8 cellular contexts compared by ENCODE assay signal in the genomic region with DNA sequence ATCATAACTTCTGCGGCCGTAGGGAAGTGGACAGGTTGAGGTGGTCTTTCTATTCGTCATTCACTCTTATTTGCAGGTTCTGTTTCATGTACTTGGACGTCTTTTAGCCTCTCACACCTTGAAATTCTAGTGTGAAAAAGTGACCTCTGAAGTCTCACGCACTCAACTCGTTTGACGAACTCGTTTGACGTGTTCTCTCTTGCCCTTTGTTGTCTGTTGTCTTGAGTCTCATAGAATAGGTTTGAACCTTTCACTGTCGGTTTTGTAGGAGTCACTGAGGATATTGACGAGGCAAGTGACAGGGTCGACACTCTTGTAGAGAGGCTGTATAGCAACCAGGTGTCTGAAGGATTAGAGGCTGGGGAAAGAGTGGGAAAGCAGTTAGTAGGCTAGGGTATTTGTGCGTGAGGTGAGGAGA. TPM values are rescaled to one million over a fixed set of nuclear protein-coding genes. Genes with fewer than 3 reads are reported as not detected.
DNase-seq lines count a peak whose midpoint lies in the region; ATAC-seq and TF ChIP-seq lines count a peak whose summit lies in the region.

No MANE protein-coding gene starts in this region.

- H3K4me1 ChIP-seq in OCI-LY3 (ENCODE audit: low read length) (peaks cover 15% of the 10 kb centered on the region), testis (peaks cover 10% of the 10 kb centered on the region)

- H3K9ac ChIP-seq in OCI-LY3 (ENCODE audit: low read length), result peak overlapping the region; percentile 91

- H3K27me3 Mint-ChIP-seq in brain, result peaks cover 7% of the 10 kb centered on the region

- peaks cover 25% of the 10 kb centered on the region for H3K36me3 Mint-ChIP-seq in brain

- TF ChIP-seq CTCF in AG10803 (conservative IDR thresholded peaks at IDR 0.05; ENCODE audit: low read length) (no peak), GM20000 (IDR thresholded peaks at IDR 0.05; ENCODE audit: extremely low read depth, missing control alignments) (no peak), OCI-LY3 (IDR thresholded peaks at IDR 0.05; ENCODE audit: low read depth, low read length) (no peak), brain (conservative IDR thresholded peaks at IDR 0.05) (no peak), testis (IDR thresholded peaks at IDR 0.05) (no peak)

- DNase-seq in AG10803 (ENCODE audit: low read depth), result peak; percentile 34
- DNase-seq in GM20000 (ENCODE audit: low spot score), result peak; percentile 15
- DNase-seq in left kidney (ENCODE audit: low read depth, low spot score), result peak; percentile 70
- DNase-seq in testis, result no peak

- H3K4me3 ChIP-seq in AG10803 (ENCODE audit: low read length), result peak overlapping the region; percentile 79
- peak overlapping the region; percentile 87 for H3K4me3 ChIP-seq in OCI-LY3 (ENCODE audit: low read length)
- peak overlapping the region; percentile 89 to 92 for H3K4me3 ChIP-seq in testis

- H3K4me1 Mint-ChIP-seq in brain, result peaks cover 50% of the 10 kb centered on the region

- ATAC-seq in GM21360 (IDR thresholded peaks at IDR 0.05; ENCODE audit: unreplicated experiment), result no peak
- ATAC-seq in HG03280 (IDR thresholded peaks at IDR 0.05; ENCODE audit: unreplicated experiment), result no peak

- peaks cover 51% of the 10 kb centered on the region for H3K79me2 ChIP-seq in OCI-LY3 (ENCODE audit: low read length)

- no peaks in the 10 kb centered on the region for H3K27me3 ChIP-seq in OCI-LY3 (ENCODE audit: low read depth, low read length)
- no peaks in the 10 kb centered on the region for H3K27me3 ChIP-seq in testis

- H3K9me3 ChIP-seq in OCI-LY3 (ENCODE audit: insufficient read depth, low read length) (no peaks in the 10 kb centered on the region), testis (no peaks in the 10 kb centered on the region)

- H3K27ac Mint-ChIP-seq in brain, result peak overlapping the region; percentile 91 to 98 (median 94)

- H4K20me1 ChIP-seq in OCI-LY3 (ENCODE audit: insufficient read depth, low read length), result peaks cover 26% of the 10 kb centered on the region

- peaks cover 10% of the 10 kb centered on the region for H3K36me3 ChIP-seq in OCI-LY3 (replicated peaks; ENCODE audit: low read depth, low read length)
- no peaks in the 10 kb centered on the region for H3K36me3 ChIP-seq in testis (ENCODE audit: low read depth, missing control alignments)

- WGBS in testis, 2 donors, result 6 to 9% methylated on average over 13 of the region's 13 CpGs

- H2AFZ ChIP-seq in OCI-LY3 (ENCODE audit: low read depth, low read length), result peak overlapping the region; percentile 86

- peak overlapping the region; percentile 98 for H3K4me2 ChIP-seq in OCI-LY3 (ENCODE audit: low read length)

- H3K27ac ChIP-seq in OCI-LY3 (ENCODE audit: low read length), result peak overlapping the region; percentile 82
- H3K27ac ChIP-seq in testis, result peak overlapping the region; percentile 86 to 95

- TF ChIP-seq POLR2A in testis (IDR thresholded peaks at IDR 0.05), result no peak

- intact Hi-C loops in testis (cut with DNase I; ENCODE audit: low total_unique reads), result no loop called here

- H3K9me3 Mint-ChIP-seq in brain, result peaks cover 0 to 19% (median 6%) of the 10 kb centered on the region in 5 experiments

- peak overlapping the region; percentile 87 to 99 (median 92) for H3K4me3 Mint-ChIP-seq in brain

RNA-seq across cellular contexts. Expression of gene PGRMC2, which starts 1.1 kb away (rescaled TPM):
- polyA plus RNA-seq in brain (ENCODE audit: insufficient read depth, low read depth, low replicate concordance) (35.9 TPM), testis (ENCODE audit: insufficient read depth, low read depth, low replicate concordance) (85.3 TPM)
- 10 to 100 TPM; 32.3 to 41.2 TPM for total RNA-seq in testis
